18 cellular contexts compared by ENCODE assay signal in the genomic region with DNA sequence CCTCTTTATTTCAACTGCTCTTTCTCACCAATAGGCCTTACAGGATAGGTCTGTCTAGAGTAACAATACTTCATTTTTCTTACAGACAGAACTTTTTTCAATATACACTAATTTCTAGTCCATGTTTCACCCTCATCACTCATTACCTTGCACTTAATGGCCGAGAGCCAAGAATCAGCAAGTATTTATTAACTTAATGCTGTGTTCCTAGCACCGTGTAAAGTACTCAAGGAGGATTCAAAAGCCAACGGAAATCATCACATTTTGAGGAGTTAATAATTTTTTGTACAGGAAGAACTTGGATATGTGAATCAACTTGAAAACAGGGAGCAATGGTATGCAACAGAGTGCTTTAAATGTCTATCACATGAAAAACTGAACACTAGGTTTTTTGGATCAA.
DNase-seq lines count a peak whose midpoint lies in the region; ATAC-seq and TF ChIP-seq lines count a peak whose summit lies in the region.
"Had no signal": no experiment of that assay in that cellular context is flagged by ENCODE, and none has a peak within 500 bp of the region (broad histone marks: within the 10 kb centered on the region; RNA-seq: fewer than 3 reads in every experiment).

No MANE protein-coding gene starts in this region.

- ATAC-seq in Panc1 (no peak), HG03521 (IDR thresholded peaks at IDR 0.05; ENCODE audit: unreplicated experiment) (no peak), left lobe of liver (no peak)
- ATAC-seq: HCT116 had no signal

- peak overlapping the region; percentile 57 for H3K4me3 Mint-ChIP-seq in Calu3 (ENCODE audit: low read depth, unreplicated experiment)
- H3K4me3 Mint-ChIP-seq in endodermal cell, result no peak overlapping the region
- H3K4me3 Mint-ChIP-seq in mesothelial cell of epicardium, result no peak overlapping the region
- H3K4me3 Mint-ChIP-seq: CD4-positive, CD25-positive, alpha-beta regulatory T cell had no signal

- H3K4me3 ChIP-seq in Panc1 (ENCODE audit: low read depth in 2 of 2, low read length in 2 of 2) (no peak overlapping the region), endodermal cell (ENCODE audit: low read length) (no peak overlapping the region)
- H3K4me3 ChIP-seq: PC-9 had no signal

- TF ChIP-seq CTCF in Calu3 (IDR thresholded peaks at IDR 0.05; ENCODE audit: unreplicated experiment) (no peak), Panc1 (IDR thresholded peaks at IDR 0.05) (no peak), endodermal cell (conservative IDR thresholded peaks at IDR 0.05) (no peak), mesothelial cell of epicardium (IDR thresholded peaks at IDR 0.05; ENCODE audit: unreplicated experiment) (no peak)

- peaks cover 3% of the 10 kb centered on the region for H3K9me3 Mint-ChIP-seq in Calu3 (ENCODE audit: low read depth, unreplicated experiment)
- H3K9me3 Mint-ChIP-seq in endodermal cell, result no peaks in the 10 kb centered on the region
- H3K9me3 Mint-ChIP-seq in mesothelial cell of epicardium, result no peaks in the 10 kb centered on the region

- H3K27ac ChIP-seq in Panc1 (ENCODE audit: low read length), result peak overlapping the region; percentile 78
- H3K27ac ChIP-seq in endodermal cell (ENCODE audit: low read depth, low read length), result no peak overlapping the region
- H3K27ac ChIP-seq: KMS-11 had no signal

- DNase-seq in Calu3 (peak; percentile 59), Panc1 (ENCODE audit: low read depth, low spot score) (no peak), endodermal cell (no peak), mesothelial cell of epicardium (ENCODE audit: low spot score in 2 of 2, unreplicated experiment in 2 of 2) (no peak), NCI-H2107 (lab: John Stamatoyannopoulos, UW) (no peak), left lobe of liver (ENCODE audit: low spot score) (no peak), hepatic stellate cell (ENCODE audit: low spot score) (no peak)
- DNase-seq: CD4-positive, CD25-positive, alpha-beta regulatory T cell; GF-D8; MM.1S; NCI-H1105; NCI-H1694 treated with DMSO at 0.1 percent for 48 hours; NCI-H446; PC-9; SHP77 treated with DMSO at 0.1 percent for 48 hours had no signal

- 0 out of 2 replicates have a peak, but pooled peaks cover 3% of the 10 kb centered on the region for H3K36me3 ChIP-seq in Panc1 (ENCODE audit: control insufficient read depth, insufficient read depth, low read length)
- H3K36me3 ChIP-seq in endodermal cell (ENCODE audit: control insufficient read depth, insufficient read depth, low read length), result peaks cover 26% of the 10 kb centered on the region

- POLR2A ChIA-PET in Panc1 (lab: Charles Lee), result no interaction called here

- H3K36me3 Mint-ChIP-seq in Calu3 (ENCODE audit: insufficient read depth, unreplicated experiment) (peaks cover 47% of the 10 kb centered on the region), endodermal cell (ENCODE audit: low read depth) (peaks cover 23% of the 10 kb centered on the region), mesothelial cell of epicardium (peaks cover 11% of the 10 kb centered on the region)
- H3K36me3 Mint-ChIP-seq: CD4-positive, CD25-positive, alpha-beta regulatory T cell had no signal

- WGBS in endodermal cell (ENCODE audit: insufficient coverage in 1 of 2, insufficient read length in 1 of 2), 2 experiments, result 99 to 100% methylated on average over 3 of the region's 3 CpGs

- peaks cover 91% of the 10 kb centered on the region for H3K4me1 Mint-ChIP-seq in Calu3 (ENCODE audit: low read depth, unreplicated experiment)
- H3K4me1 Mint-ChIP-seq in endodermal cell, result peaks cover 64% of the 10 kb centered on the region
- H3K4me1 Mint-ChIP-seq in mesothelial cell of epicardium, result peaks cover 61% of the 10 kb centered on the region

- H3K27me3 ChIP-seq in Panc1 (ENCODE audit: control insufficient read depth, insufficient read depth, low read length) (no peaks in the 10 kb centered on the region), endodermal cell (ENCODE audit: control insufficient read depth, insufficient read depth, low read length, poor library complexity, severe bottlenecking) (no peaks in the 10 kb centered on the region)

- H3K4me1 ChIP-seq in Panc1 (ENCODE audit: control insufficient read depth, insufficient read depth, low read length) (peaks cover 72% of the 10 kb centered on the region), endodermal cell (ENCODE audit: control insufficient read depth, insufficient read depth, low read length) (peaks cover 20% of the 10 kb centered on the region)

- intact Hi-C loops in Calu3 (cut with micrococcal nuclease; ENCODE audit: unreplicated experiment) (loop anchor here (5.0 kb wide), 1 partner anchor 52 kb away; no protein-coding TSS in a partner anchor), Panc1 (cut with micrococcal nuclease; ENCODE audit: unreplicated experiment) (no loop called here)

- in situ Hi-C loops in Panc1 (cut with HindIII; ENCODE audit: low pct_unique_long_range_greater_than_20kb, low sequenced_read_pairs), result no loop called here

- H3K9ac ChIP-seq in endodermal cell (ENCODE audit: extremely low read depth, low read length, poor library complexity, severe bottlenecking), result no peak overlapping the region
- H3K9ac ChIP-seq: KMS-11 had no signal

- peak overlapping the region; percentile 85 for H3K27ac Mint-ChIP-seq in Calu3 (ENCODE audit: unreplicated experiment)
- peak overlapping the region; percentile 68 for H3K27ac Mint-ChIP-seq in endodermal cell
- peak overlapping the region; percentile 81 for H3K27ac Mint-ChIP-seq in mesothelial cell of epicardium
- H3K27ac Mint-ChIP-seq: CD4-positive, CD25-positive, alpha-beta regulatory T cell had no signal

- CTCF ChIA-PET in Calu3 (lab: Charles Lee) (no interaction called here), Panc1 (lab: Charles Lee) (no interaction called here)

- BruUV-seq in Calu3 (replicated peaks; lab: Mats Ljungman, UMichigan), result no TSS peak
- BruUV-seq in Panc1 (replicated peaks; lab: Mats Ljungman, UMichigan), result no TSS peak

- H3K9me3 ChIP-seq in Panc1 (ENCODE audit: control insufficient read depth, insufficient read depth, low read depth, low read length) (no peaks in the 10 kb centered on the region), endodermal cell (ENCODE audit: control insufficient read depth, low read length) (no peaks in the 10 kb centered on the region)

- no peaks in the 10 kb centered on the region for H3K27me3 Mint-ChIP-seq in Calu3 (ENCODE audit: unreplicated experiment)
- H3K27me3 Mint-ChIP-seq in endodermal cell (ENCODE audit: insufficient read depth), result no peaks in the 10 kb centered on the region
- H3K27me3 Mint-ChIP-seq in mesothelial cell of epicardium (ENCODE audit: low read depth), result no peaks in the 10 kb centered on the region
